ENCODE assay signal across 1 cellular context in the genomic region with DNA sequence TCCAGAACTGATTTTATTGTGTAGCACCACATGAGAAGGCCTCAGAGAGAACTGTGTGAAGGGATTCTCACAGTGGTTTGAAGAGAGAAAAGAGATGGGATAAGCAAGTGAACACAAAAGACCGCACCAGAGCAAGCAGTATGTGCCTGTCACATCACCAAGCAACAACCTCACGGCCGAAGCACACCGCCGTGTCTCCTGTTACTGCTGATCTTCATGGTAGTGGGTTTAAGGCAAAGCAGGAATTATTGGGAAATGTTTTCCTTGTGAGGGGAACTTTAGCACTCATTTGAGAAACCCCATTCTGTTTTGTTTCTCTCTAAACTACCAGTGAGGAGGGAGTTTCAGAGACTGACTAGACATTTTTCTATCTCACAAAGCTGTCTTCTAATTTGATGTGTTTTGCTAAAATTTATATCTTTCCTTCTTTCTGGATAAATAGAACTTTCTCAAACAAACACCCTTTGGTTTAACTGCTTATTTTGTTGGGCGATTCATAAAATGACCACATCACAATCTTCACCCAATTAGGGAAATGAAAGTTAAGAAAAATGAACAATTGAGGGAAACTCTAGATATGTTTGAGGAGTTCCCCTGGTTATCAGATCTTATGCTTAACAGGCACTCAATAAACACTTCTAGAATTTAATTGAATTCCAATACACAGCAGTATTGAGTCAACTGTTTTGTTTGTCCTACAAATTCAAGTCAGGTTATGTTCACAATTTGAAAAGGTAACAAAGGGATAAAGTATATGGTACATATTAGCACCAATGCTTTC.
TF ChIP-seq lines count a peak whose summit lies in the region.

No MANE protein-coding gene starts in this region.

TF ChIP-seq in GM12878, 131 proteins besides CTCF, POLR2A, EP300 and RAD21 (continued from another document):
- TF ChIP-seq, protein P1, sequence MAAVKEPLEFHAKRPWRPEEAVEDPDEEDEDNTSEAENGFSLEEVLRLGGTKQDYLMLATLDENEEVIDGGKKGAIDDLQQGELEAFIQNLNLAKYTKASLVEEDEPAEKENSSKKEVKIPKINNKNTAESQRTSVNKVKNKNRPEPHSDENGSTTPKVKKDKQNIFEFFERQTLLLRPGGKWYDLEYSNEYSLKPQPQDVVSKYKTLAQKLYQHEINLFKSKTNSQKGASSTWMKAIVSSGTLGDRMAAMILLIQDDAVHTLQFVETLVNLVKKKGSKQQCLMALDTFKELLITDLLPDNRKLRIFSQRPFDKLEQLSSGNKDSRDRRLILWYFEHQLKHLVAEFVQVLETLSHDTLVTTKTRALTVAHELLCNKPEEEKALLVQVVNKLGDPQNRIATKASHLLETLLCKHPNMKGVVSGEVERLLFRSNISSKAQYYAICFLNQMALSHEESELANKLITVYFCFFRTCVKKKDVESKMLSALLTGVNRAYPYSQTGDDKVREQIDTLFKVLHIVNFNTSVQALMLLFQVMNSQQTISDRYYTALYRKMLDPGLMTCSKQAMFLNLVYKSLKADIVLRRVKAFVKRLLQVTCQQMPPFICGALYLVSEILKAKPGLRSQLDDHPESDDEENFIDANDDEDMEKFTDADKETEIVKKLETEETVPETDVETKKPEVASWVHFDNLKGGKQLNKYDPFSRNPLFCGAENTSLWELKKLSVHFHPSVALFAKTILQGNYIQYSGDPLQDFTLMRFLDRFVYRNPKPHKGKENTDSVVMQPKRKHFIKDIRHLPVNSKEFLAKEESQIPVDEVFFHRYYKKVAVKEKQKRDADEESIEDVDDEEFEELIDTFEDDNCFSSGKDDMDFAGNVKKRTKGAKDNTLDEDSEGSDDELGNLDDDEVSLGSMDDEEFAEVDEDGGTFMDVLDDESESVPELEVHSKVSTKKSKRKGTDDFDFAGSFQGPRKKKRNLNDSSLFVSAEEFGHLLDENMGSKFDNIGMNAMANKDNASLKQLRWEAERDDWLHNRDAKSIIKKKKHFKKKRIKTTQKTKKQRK (IDR thresholded peaks at IDR 0.05; ENCODE audit: low read depth, low read length): no peak
- TF ChIP-seq NR2C1 (IDR thresholded peaks at IDR 0.05) (no peak), BCL11A (IDR thresholded peaks at IDR 0.05; ENCODE audit: low read depth, low read length) (0 out of 2 replicates have a peak, but pooled peaks have one; percentile 16), HDAC6 (IDR thresholded peaks at IDR 0.05; ENCODE audit: unreplicated experiment) (no peak), IRF4 (IDR thresholded peaks at IDR 0.05; ENCODE audit: low read depth, low read length) (no peak), ZBED1 (IDR thresholded peaks at IDR 0.05; ENCODE audit: borderline replicate concordance) (no peak), NFIC (IDR thresholded peaks at IDR 0.05; ENCODE audit: low read depth, low read length) (peak; percentile 31; the same call in 1 of the 2 replicates), WRNIP1 (IDR thresholded peaks at IDR 0.05; ENCODE audit: borderline replicate concordance, low read depth, low read length) (no peak), HDGF (IDR thresholded peaks at IDR 0.05) (no peak), POLR2AphosphoS5 (IDR thresholded peaks at IDR 0.05; ENCODE audit: low read length) (0 out of 2 replicates have a peak, but pooled peaks have one; percentile 17), PAX5 (IDR thresholded peaks at IDR 0.05; ENCODE audit: borderline replicate concordance, low read depth, low read length) (no peak), CHD1 (IDR thresholded peaks at IDR 0.05; ENCODE audit: low read depth, low read length) (no peak), ZNF207 (IDR thresholded peaks at IDR 0.05; ENCODE audit: borderline replicate concordance) (no peak), RBBP5 (conservative IDR thresholded peaks at IDR 0.05) (no peak), MTA2 (IDR thresholded peaks at IDR 0.05; ENCODE audit: low read depth) (peak; percentile 85), BMI1 (IDR thresholded peaks at IDR 0.05; ENCODE audit: borderline replicate concordance) (no peak), ZNF622 (IDR thresholded peaks at IDR 0.05) (no peak), MXI1 (IDR thresholded peaks at IDR 0.05; ENCODE audit: low read depth, low read length) (no peak), RELA (IDR thresholded peaks at IDR 0.05; ENCODE audit: borderline replicate concordance, partially characterized antibody) (peak; percentile 20), IKZF2 (IDR thresholded peaks at IDR 0.05) (peak in 1 of 2 experiments; percentile 44), TCF3 (IDR thresholded peaks at IDR 0.05; ENCODE audit: borderline replicate concordance, insufficient read depth, low read depth, low read length) (no peak), EGR1 (IDR thresholded peaks at IDR 0.05; ENCODE audit: borderline replicate concordance in 1 of 2, low read depth in 2 of 2, low read length in 2 of 2) (no peak), FOXM1 (IDR thresholded peaks at IDR 0.05; ENCODE audit: low read depth, low read length) (no peak), SUPT20H (IDR thresholded peaks at IDR 0.05; ENCODE audit: borderline replicate concordance, control insufficient read depth, low read depth, low read length) (no peak), EZH2 (IDR thresholded peaks at IDR 0.05; ENCODE audit: borderline replicate concordance, control insufficient read depth, low read depth, low read length) (no peak), ATF7 (IDR thresholded peaks at IDR 0.05; ENCODE audit: low read depth) (peak; percentile 29; the same call in 1 of the 2 replicates)
- TF ChIP-seq, protein P2, sequence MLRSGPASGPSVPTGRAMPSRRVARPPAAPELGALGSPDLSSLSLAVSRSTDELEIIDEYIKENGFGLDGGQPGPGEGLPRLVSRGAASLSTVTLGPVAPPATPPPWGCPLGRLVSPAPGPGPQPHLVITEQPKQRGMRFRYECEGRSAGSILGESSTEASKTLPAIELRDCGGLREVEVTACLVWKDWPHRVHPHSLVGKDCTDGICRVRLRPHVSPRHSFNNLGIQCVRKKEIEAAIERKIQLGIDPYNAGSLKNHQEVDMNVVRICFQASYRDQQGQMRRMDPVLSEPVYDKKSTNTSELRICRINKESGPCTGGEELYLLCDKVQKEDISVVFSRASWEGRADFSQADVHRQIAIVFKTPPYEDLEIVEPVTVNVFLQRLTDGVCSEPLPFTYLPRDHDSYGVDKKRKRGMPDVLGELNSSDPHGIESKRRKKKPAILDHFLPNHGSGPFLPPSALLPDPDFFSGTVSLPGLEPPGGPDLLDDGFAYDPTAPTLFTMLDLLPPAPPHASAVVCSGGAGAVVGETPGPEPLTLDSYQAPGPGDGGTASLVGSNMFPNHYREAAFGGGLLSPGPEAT (IDR thresholded peaks at IDR 0.05; ENCODE audit: low read depth): no peak; the same call in 1 of the 2 replicates
- TF ChIP-seq, protein P3, sequence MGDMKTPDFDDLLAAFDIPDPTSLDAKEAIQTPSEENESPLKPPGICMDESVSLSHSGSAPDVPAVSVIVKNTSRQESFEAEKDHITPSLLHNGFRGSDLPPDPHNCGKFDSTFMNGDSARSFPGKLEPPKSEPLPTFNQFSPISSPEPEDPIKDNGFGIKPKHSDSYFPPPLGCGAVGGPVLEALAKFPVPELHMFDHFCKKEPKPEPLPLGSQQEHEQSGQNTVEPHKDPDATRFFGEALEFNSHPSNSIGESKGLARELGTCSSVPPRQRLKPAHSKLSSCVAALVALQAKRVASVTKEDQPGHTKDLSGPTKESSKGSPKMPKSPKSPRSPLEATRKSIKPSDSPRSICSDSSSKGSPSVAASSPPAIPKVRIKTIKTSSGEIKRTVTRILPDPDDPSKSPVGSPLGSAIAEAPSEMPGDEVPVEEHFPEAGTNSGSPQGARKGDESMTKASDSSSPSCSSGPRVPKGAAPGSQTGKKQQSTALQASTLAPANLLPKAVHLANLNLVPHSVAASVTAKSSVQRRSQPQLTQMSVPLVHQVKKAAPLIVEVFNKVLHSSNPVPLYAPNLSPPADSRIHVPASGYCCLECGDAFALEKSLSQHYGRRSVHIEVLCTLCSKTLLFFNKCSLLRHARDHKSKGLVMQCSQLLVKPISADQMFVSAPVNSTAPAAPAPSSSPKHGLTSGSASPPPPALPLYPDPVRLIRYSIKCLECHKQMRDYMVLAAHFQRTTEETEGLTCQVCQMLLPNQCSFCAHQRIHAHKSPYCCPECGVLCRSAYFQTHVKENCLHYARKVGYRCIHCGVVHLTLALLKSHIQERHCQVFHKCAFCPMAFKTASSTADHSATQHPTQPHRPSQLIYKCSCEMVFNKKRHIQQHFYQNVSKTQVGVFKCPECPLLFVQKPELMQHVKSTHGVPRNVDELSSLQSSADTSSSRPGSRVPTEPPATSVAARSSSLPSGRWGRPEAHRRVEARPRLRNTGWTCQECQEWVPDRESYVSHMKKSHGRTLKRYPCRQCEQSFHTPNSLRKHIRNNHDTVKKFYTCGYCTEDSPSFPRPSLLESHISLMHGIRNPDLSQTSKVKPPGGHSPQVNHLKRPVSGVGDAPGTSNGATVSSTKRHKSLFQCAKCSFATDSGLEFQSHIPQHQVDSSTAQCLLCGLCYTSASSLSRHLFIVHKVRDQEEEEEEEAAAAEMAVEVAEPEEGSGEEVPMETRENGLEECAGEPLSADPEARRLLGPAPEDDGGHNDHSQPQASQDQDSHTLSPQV (IDR thresholded peaks at IDR 0.05): no peak
- TF ChIP-seq, protein P4, sequence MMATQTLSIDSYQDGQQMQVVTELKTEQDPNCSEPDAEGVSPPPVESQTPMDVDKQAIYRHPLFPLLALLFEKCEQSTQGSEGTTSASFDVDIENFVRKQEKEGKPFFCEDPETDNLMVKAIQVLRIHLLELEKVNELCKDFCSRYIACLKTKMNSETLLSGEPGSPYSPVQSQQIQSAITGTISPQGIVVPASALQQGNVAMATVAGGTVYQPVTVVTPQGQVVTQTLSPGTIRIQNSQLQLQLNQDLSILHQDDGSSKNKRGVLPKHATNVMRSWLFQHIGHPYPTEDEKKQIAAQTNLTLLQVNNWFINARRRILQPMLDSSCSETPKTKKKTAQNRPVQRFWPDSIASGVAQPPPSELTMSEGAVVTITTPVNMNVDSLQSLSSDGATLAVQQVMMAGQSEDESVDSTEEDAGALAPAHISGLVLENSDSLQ (IDR thresholded peaks at IDR 0.05): no peak
- TF ChIP-seq, protein P5, sequence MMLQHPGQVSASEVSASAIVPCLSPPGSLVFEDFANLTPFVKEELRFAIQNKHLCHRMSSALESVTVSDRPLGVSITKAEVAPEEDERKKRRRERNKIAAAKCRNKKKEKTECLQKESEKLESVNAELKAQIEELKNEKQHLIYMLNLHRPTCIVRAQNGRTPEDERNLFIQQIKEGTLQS (IDR thresholded peaks at IDR 0.05; ENCODE audit: borderline replicate concordance, extremely low read depth, low read depth, low read length): no peak
- TF ChIP-seq, protein P6, sequence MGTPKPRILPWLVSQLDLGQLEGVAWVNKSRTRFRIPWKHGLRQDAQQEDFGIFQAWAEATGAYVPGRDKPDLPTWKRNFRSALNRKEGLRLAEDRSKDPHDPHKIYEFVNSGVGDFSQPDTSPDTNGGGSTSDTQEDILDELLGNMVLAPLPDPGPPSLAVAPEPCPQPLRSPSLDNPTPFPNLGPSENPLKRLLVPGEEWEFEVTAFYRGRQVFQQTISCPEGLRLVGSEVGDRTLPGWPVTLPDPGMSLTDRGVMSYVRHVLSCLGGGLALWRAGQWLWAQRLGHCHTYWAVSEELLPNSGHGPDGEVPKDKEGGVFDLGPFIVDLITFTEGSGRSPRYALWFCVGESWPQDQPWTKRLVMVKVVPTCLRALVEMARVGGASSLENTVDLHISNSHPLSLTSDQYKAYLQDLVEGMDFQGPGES (IDR thresholded peaks at IDR 0.05): no peak
- TF ChIP-seq, protein P7, sequence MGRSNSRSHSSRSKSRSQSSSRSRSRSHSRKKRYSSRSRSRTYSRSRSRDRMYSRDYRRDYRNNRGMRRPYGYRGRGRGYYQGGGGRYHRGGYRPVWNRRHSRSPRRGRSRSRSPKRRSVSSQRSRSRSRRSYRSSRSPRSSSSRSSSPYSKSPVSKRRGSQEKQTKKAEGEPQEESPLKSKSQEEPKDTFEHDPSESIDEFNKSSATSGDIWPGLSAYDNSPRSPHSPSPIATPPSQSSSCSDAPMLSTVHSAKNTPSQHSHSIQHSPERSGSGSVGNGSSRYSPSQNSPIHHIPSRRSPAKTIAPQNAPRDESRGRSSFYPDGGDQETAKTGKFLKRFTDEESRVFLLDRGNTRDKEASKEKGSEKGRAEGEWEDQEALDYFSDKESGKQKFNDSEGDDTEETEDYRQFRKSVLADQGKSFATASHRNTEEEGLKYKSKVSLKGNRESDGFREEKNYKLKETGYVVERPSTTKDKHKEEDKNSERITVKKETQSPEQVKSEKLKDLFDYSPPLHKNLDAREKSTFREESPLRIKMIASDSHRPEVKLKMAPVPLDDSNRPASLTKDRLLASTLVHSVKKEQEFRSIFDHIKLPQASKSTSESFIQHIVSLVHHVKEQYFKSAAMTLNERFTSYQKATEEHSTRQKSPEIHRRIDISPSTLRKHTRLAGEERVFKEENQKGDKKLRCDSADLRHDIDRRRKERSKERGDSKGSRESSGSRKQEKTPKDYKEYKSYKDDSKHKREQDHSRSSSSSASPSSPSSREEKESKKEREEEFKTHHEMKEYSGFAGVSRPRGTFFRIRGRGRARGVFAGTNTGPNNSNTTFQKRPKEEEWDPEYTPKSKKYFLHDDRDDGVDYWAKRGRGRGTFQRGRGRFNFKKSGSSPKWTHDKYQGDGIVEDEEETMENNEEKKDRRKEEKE (IDR thresholded peaks at IDR 0.05): no peak
- TF ChIP-seq, protein P8, sequence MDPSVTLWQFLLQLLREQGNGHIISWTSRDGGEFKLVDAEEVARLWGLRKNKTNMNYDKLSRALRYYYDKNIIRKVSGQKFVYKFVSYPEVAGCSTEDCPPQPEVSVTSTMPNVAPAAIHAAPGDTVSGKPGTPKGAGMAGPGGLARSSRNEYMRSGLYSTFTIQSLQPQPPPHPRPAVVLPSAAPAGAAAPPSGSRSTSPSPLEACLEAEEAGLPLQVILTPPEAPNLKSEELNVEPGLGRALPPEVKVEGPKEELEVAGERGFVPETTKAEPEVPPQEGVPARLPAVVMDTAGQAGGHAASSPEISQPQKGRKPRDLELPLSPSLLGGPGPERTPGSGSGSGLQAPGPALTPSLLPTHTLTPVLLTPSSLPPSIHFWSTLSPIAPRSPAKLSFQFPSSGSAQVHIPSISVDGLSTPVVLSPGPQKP (IDR thresholded peaks at IDR 0.05; ENCODE audit: low read depth, low read length): no peak
TF ChIP-seq in GM12878: peak in this region for 12.
